ENCODE assay signal across 24 cellular contexts in the genomic region with DNA sequence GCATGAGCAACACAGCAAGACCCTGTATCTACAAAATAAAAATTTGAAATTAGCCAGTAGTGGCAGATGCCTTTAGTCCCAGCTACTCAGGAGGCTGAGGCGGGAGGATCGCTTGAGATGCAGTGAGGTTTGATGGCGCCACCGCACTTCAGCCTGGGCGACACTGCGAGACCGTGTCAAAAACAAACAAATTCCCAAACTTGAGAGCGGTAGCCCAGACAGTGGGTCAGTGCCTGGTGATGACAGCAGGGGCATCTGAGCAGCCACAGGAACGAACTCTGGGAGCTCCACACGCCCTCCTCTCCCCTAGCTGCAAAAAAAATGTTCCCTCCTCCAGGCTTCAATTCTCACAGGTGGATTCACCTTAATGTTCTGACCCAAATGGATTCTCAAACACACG.
"Had no signal": no experiment of that assay in that cellular context is flagged by ENCODE, and none has a peak within 500 bp of the region (broad histone marks: within the 10 kb centered on the region; RNA-seq: fewer than 3 reads in every experiment).

No MANE protein-coding gene starts in this region.

- H3K4me3 Mint-ChIP-seq: activated CD4-positive, alpha-beta T cell treated with anti-CD3 and anti-CD28 coated beads, Interleukin-2, amount 10 ng/mL, durations not matched to agents 7 days and 5 days; activated CD8-positive, alpha-beta T cell treated with anti-CD3 and anti-CD28 coated beads, Interleukin-2, amount 10 ng/mL, durations not matched to agents 7 days and 5 days; activated naive CD8-positive, alpha-beta T cell; naive thymus-derived CD4-positive, alpha-beta T cell; neural progenitor cell; stimulated activated effector memory CD8-positive, alpha-beta T cell treated with anti-CD3 and anti-CD28 coated beads, Interleukin-12 subunit alpha, Interleukin-12 subunit beta, amount 100 ng/mL, for 72 hours; stimulated activated naive CD8-positive, alpha-beta T cell treated with anti-CD3 and anti-CD28 coated beads, Interleukin-15, amount 100 ng/mL, for 72 hours; T-cell; T-helper 2 cell treated with Interferon-gamma antibody and Interleukin-4, amounts not matched to agents 5 μg/mL and 100 μg/mL, for 36 hours had no signal

- H3K9ac ChIP-seq: neural progenitor cell had no signal

- H3K27me3 ChIP-seq: adrenal gland, ascending aorta, brain microvascular endothelial cell, neural progenitor cell, suprapubic skin, transverse colon, uterus had no signal

- H3K27me3 Mint-ChIP-seq: activated CD4-positive, alpha-beta T cell treated with anti-CD3 and anti-CD28 coated beads, Interleukin-2, amount 10 ng/mL, durations not matched to agents 7 days and 5 days; activated naive CD8-positive, alpha-beta T cell; naive thymus-derived CD4-positive, alpha-beta T cell; progenitor cell of endocrine pancreas; stimulated activated naive CD8-positive, alpha-beta T cell treated with anti-CD3 and anti-CD28 coated beads, Interleukin-15, amount 100 ng/mL, for 72 hours; T-cell had no signal

- H3K27ac ChIP-seq: adrenal gland, ascending aorta, brain microvascular endothelial cell, neural progenitor cell, suprapubic skin, transverse colon, uterus, VCaP had no signal

- H3K36me3 ChIP-seq: adrenal gland, brain microvascular endothelial cell, neural progenitor cell, transverse colon, uterus had no signal

- H3K9me3 ChIP-seq: adrenal gland, ascending aorta, suprapubic skin, transverse colon, uterus had no signal

- H3K4me1 ChIP-seq: adrenal gland, ascending aorta, neural progenitor cell, suprapubic skin, transverse colon, uterus had no signal

- H3K4me1 Mint-ChIP-seq: activated CD4-positive, alpha-beta T cell treated with anti-CD3 and anti-CD28 coated beads, Interleukin-2, amount 10 ng/mL, durations not matched to agents 7 days and 5 days; neural progenitor cell; stimulated activated effector memory CD8-positive, alpha-beta T cell treated with anti-CD3 and anti-CD28 coated beads, Interleukin-12 subunit alpha, Interleukin-12 subunit beta, amount 100 ng/mL, for 72 hours; stimulated activated naive CD8-positive, alpha-beta T cell treated with anti-CD3 and anti-CD28 coated beads, Interleukin-15, amount 100 ng/mL, for 72 hours had no signal

- H3K4me2 ChIP-seq: neural progenitor cell had no signal

- H3K27ac Mint-ChIP-seq: activated CD4-positive, alpha-beta T cell treated with anti-CD3 and anti-CD28 coated beads, Interleukin-2, amount 10 ng/mL, durations not matched to agents 7 days and 5 days; activated CD8-positive, alpha-beta T cell treated with anti-CD3 and anti-CD28 coated beads, Interleukin-2, amount 10 ng/mL, durations not matched to agents 7 days and 5 days; activated naive CD8-positive, alpha-beta T cell; naive thymus-derived CD4-positive, alpha-beta T cell; neural progenitor cell; progenitor cell of endocrine pancreas; stimulated activated effector memory CD8-positive, alpha-beta T cell treated with anti-CD3 and anti-CD28 coated beads, Interleukin-12 subunit alpha, Interleukin-12 subunit beta, amount 100 ng/mL, for 72 hours; stimulated activated naive CD8-positive, alpha-beta T cell treated with anti-CD3 and anti-CD28 coated beads, Interleukin-15, amount 100 ng/mL, for 72 hours; T-cell; T-helper 2 cell treated with Interferon-gamma antibody and Interleukin-4, amounts not matched to agents 5 μg/mL and 100 μg/mL, for 36 hours had no signal

- DNase-seq: activated CD4-positive, alpha-beta T cell treated with anti-CD3 and anti-CD28 coated beads, Interleukin-2, amount 10 ng/mL, durations not matched to agents 7 days and 5 days; activated CD8-positive, alpha-beta T cell treated with anti-CD3 and anti-CD28 coated beads, Interleukin-2, amount 10 ng/mL, durations not matched to agents 7 days and 5 days; activated naive CD4-positive, alpha-beta T cell; activated T-cell treated with anti-CD3 and anti-CD28 coated beads, Interleukin-2, amount 50 U/mL, for 1 hour; brain microvascular endothelial cell; dermis blood vessel endothelial cell; effector memory CD4-positive, alpha-beta T cell; naive thymus-derived CD4-positive, alpha-beta T cell; T-cell; transverse colon; uterus had no signal

- H2AFZ ChIP-seq: neural progenitor cell had no signal

- H3K9me3 Mint-ChIP-seq: activated CD4-positive, alpha-beta T cell treated with anti-CD3 and anti-CD28 coated beads, Interleukin-2, amount 10 ng/mL, durations not matched to agents 7 days and 5 days; naive thymus-derived CD4-positive, alpha-beta T cell; neural progenitor cell; stimulated activated effector memory CD8-positive, alpha-beta T cell treated with anti-CD3 and anti-CD28 coated beads, Interleukin-12 subunit alpha, Interleukin-12 subunit beta, amount 100 ng/mL, for 72 hours; stimulated activated naive CD8-positive, alpha-beta T cell treated with anti-CD3 and anti-CD28 coated beads, Interleukin-15, amount 100 ng/mL, for 72 hours; T-cell; T-helper 2 cell treated with Interferon-gamma antibody and Interleukin-4, amounts not matched to agents 5 μg/mL and 100 μg/mL, for 36 hours had no signal

- ATAC-seq: activated CD4-positive, CD25-positive, alpha-beta regulatory T cell treated with anti-CD3 and anti-CD28 coated beads, Interleukin-2, amount 50 U/mL, for 24 hours; activated CD8-positive, alpha-beta T cell treated with anti-CD3 and anti-CD28 coated beads, Interleukin-2, amount 10 ng/mL, durations not matched to agents 7 days and 5 days; esophagus mucosa; naive thymus-derived CD4-positive, alpha-beta T cell; stimulated activated effector memory CD8-positive, alpha-beta T cell treated with anti-CD3 and anti-CD28 coated beads, Interleukin-12 subunit alpha, Interleukin-12 subunit beta, amount 100 ng/mL, for 72 hours; stimulated activated naive CD8-positive, alpha-beta T cell treated with anti-CD3 and anti-CD28 coated beads, Interleukin-15, amount 100 ng/mL, for 72 hours; T-cell had no signal

- H3K4me3 ChIP-seq: adrenal gland, ascending aorta, lung, neural progenitor cell, suprapubic skin, transverse colon, uterus had no signal
